Comparison of ENCODE assay signal across 8 cellular contexts in genomic region chrX:71118032-71118984, GRCh38. TPM values are rescaled to one million over a fixed set of nuclear protein-coding genes. Genes with fewer than 3 reads are reported as not detected.
DNase-seq lines count a peak whose midpoint lies in the region; ATAC-seq lines count a peak whose summit lies in the region.

MED12 (plus strand) TSS chrX:71118596; CDS start chrX:71118755, 159 bp downstream.

- H3K4me3 ChIP-seq in NT2/D1 (ENCODE audit: insufficient read length, low read depth) (peak within 1 kb of the TSS; percentile 61), mesodermal cell (ENCODE audit: extremely low read depth, insufficient read depth, low read length, poor library complexity, severe bottlenecking) (peak within 1 kb of the TSS; percentile 57)

- in situ Hi-C loops in endometrial microvascular endothelial cells (cut with HindIII; ENCODE audit: inconsistent ontology term, low pct_unique_long_range_greater_than_20kb, low sequenced_read_pairs) = no loop called here

- H3K27me3 ChIP-seq in NT2/D1 (ENCODE audit: insufficient read depth, insufficient read length) = peaks cover 16% of the 10 kb centered on the region

- 0 to 3% methylated on average over 6 to 25 of the region's 56 CpGs for WGBS in mesodermal cell (ENCODE audit: insufficient coverage in 2 of 2), 2 experiments

- H3K27ac ChIP-seq in mesodermal cell (ENCODE audit: low read depth, low read length, severe bottlenecking) = peak within 1 kb of the TSS; percentile 53

- H3K9me3 ChIP-seq in NT2/D1 (ENCODE audit: insufficient read depth, low read length) = no peaks in the 10 kb centered on the region
- H3K9me3 ChIP-seq in mesodermal cell (ENCODE audit: control insufficient read depth, low read length) = no peaks in the 10 kb centered on the region

- peak; percentile 90 for ATAC-seq in GM19463 (IDR thresholded peaks at IDR 0.05; ENCODE audit: unreplicated experiment)

- H3K36me3 ChIP-seq in NT2/D1 (ENCODE audit: insufficient read depth, insufficient read length, low read length) (peaks cover 39% of the 10 kb centered on the region), mesodermal cell (ENCODE audit: control insufficient read depth, insufficient read depth, low read length) (peaks cover 36% of the 10 kb centered on the region)

- DNase-seq in COLO668 (lab: John Stamatoyannopoulos, UW; ENCODE audit: unreplicated experiment) (peak; percentile 73), HS-5 (ENCODE audit: low read depth) (peak; percentile 25), NT2/D1 (ENCODE audit: low read depth, low spot score) (peak; percentile 77)
- DNase-seq in activated CD8-positive, alpha-beta memory T cell treated with anti-CD3 and anti-CD28 coated beads, Interleukin-2, amount 50 U/mL, for 4 hours = peak; percentile 82
- DNase-seq in stimulated activated CD8-positive, alpha-beta memory T cell treated with anti-CD3 and anti-CD28 coated beads, Interleukin-15, amount 100 ng/mL, for 24 hours (ENCODE audit: low read depth) = peak; percentile 53

- H3K4me1 ChIP-seq in NT2/D1 (ENCODE audit: insufficient read depth, insufficient read length) = peaks cover 3% of the 10 kb centered on the region
- peaks cover 6% of the 10 kb centered on the region for H3K4me1 ChIP-seq in mesodermal cell (ENCODE audit: control insufficient read depth, insufficient read depth, low read length, poor library complexity, severe bottlenecking)

- peak within 1 kb of the TSS; percentile 79 for H3K9ac ChIP-seq in NT2/D1 (ENCODE audit: insufficient read length, low read depth)

RNA-seq across cellular contexts. Expression of gene MED12, which starts in this region (rescaled TPM):
- 35.9 TPM for total RNA-seq in endometrial microvascular endothelial cells (ENCODE audit: inconsistent ontology term)
- 45.9 TPM for polyA plus RNA-seq in mesodermal cell (2013, experiment 1 of 2)
- polyA plus RNA-seq in mesodermal cell (2013, experiment 2 of 2) = 40.5 TPM

Comparison
In these comparisons a context has a peak if more than half of its experiments do, and no peak if none do; other contexts are left out.
1. Peak in every context shown above with its lines: DNase-seq, ATAC-seq, H3K4me3 ChIP-seq and H3K27ac ChIP-seq.
2. DNase-seq: peak in every context shown above with its lines; median percentile 82 in activated CD8-positive, alpha-beta memory T cell treated with anti-CD3 and anti-CD28 coated beads, Interleukin-2, amount 50 U/mL, for 4 hours; 77 in NT2/D1; 73 in COLO668; 53 in stimulated activated CD8-positive, alpha-beta memory T cell treated with anti-CD3 and anti-CD28 coated beads, Interleukin-15, amount 100 ng/mL, for 24 hours; 25 in HS-5.